In the genomic region with DNA sequence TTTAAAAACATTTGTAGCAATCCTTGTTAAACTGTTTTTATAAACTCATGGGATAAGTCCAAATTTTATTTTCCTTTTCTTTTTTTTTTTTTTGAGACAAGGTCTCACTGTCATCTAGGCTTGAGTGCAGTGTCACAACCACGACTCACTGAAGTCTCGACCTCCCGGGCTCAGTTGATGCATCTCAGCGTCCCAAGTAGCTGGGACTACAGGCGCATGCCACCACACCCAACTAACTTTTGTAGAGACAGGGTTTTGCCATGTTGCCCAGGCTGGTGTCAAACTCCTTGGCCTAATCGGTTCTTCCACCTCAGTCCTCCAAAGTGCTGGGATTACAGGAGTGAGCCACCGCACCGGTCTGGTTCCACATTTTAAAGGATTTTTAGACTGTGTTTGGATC, we compare ENCODE assay signal across 16 cellular contexts. TPM values are rescaled to one million over a fixed set of nuclear protein-coding genes. Genes with fewer than 3 reads are reported as not detected.
DNase-seq lines count a peak whose midpoint lies in the region; ATAC-seq and TF ChIP-seq lines count a peak whose summit lies in the region.
"Had no signal": no experiment of that assay in that cellular context is flagged by ENCODE, and none has a peak within 500 bp of the region (broad histone marks: within the 10 kb centered on the region; RNA-seq: fewer than 3 reads in every experiment).

No MANE protein-coding gene starts in this region.

- H3K9me3 Mint-ChIP-seq in CD8-positive, alpha-beta T cell, result no peaks in the 10 kb centered on the region
- H3K9me3 Mint-ChIP-seq in activated T-helper 17 cell treated with anti-CD3 and anti-CD28 coated beads, Interleukin-2, amount 50 U/mL, for 72 hours, result no peaks in the 10 kb centered on the region
- peaks cover 4% of the 10 kb centered on the region for H3K9me3 Mint-ChIP-seq in mesothelial cell of epicardium

- H3K36me3 Mint-ChIP-seq in CD8-positive, alpha-beta T cell, result peaks cover 41% of the 10 kb centered on the region
- peaks cover 98% of the 10 kb centered on the region for H3K36me3 Mint-ChIP-seq in activated T-helper 17 cell treated with anti-CD3 and anti-CD28 coated beads, Interleukin-2, amount 50 U/mL, for 72 hours (ENCODE audit: low read depth)
- H3K36me3 Mint-ChIP-seq in mesothelial cell of epicardium, result peaks cover 16% of the 10 kb centered on the region

- TF ChIP-seq CTCF in A673 (conservative IDR thresholded peaks at IDR 0.05; ENCODE audit: low read depth, low read length), result no peak
- no peak for TF ChIP-seq CTCF in CD8-positive, alpha-beta T cell (IDR thresholded peaks at IDR 0.05)
- no peak for TF ChIP-seq CTCF in mesothelial cell of epicardium (IDR thresholded peaks at IDR 0.05; ENCODE audit: unreplicated experiment)
- TF ChIP-seq CTCF in ascending aorta (IDR thresholded peaks at IDR 0.05), result no peak

- DNase-seq in A673 (ENCODE audit: low spot score) (no peak), mesothelial cell of epicardium (ENCODE audit: low spot score in 2 of 2, unreplicated experiment in 2 of 2) (no peak), NCI-H510A (lab: John Stamatoyannopoulos, UW) (no peak), ascending aorta (ENCODE audit: low spot score in 2 of 2) (no peak), NK-92 (lab: John Stamatoyannopoulos, UW; ENCODE audit: unreplicated experiment) (no peak), GM19240 (ENCODE audit: insufficient read length, low spot score) (no peak)
- no peak for DNase-seq in CD8-positive, alpha-beta T cell
- DNase-seq: activated CD4-positive, alpha-beta T cell treated with anti-CD3 and anti-CD28 coated beads, Interleukin-2, amount 50 U/mL, for 1 hour; anterior cingulate cortex; glutamatergic neuron; IMR-90; left lung; NCI-H187 treated with DMSO at 0.1 percent for 48 hours; ovary had no signal

- intact Hi-C loops in A673 (cut with micrococcal nuclease; ENCODE audit: unreplicated experiment), result no loop called here
- intact Hi-C loops in CD8-positive, alpha-beta T cell (cut with DNase I, micrococcal nuclease), result loop anchor here in 1 of 2 experiments (5.0 kb wide), 1 partner anchor 42 kb away; no protein-coding TSS in a partner anchor
- intact Hi-C loops in ascending aorta (cut with DNase I), result no loop called here

- peaks cover 82% of the 10 kb centered on the region for H3K4me1 Mint-ChIP-seq in CD8-positive, alpha-beta T cell (ENCODE audit: low read depth)
- H3K4me1 Mint-ChIP-seq in activated T-helper 17 cell treated with anti-CD3 and anti-CD28 coated beads, Interleukin-2, amount 50 U/mL, for 72 hours, result peaks cover 56% of the 10 kb centered on the region
- H3K4me1 Mint-ChIP-seq in mesothelial cell of epicardium, result peaks cover 50% of the 10 kb centered on the region

- H3K27ac ChIP-seq in A673 (ENCODE audit: low read depth, low read length, poor library complexity, severe bottlenecking), result peak overlapping the region; percentile 66
- H3K27ac ChIP-seq in CD8-positive, alpha-beta T cell (ENCODE audit: low read depth, low read length), result no peak overlapping the region
- no peak overlapping the region for H3K27ac ChIP-seq in ascending aorta
- H3K27ac ChIP-seq: C4-2B, left lung, ovary had no signal

- no peak for ATAC-seq in CD8-positive, alpha-beta T cell
- ATAC-seq in activated T-helper 17 cell treated with anti-CD3 and anti-CD28 coated beads, Interleukin-2, amount 50 U/mL, for 72 hours (replicated peaks), result no peak
- ATAC-seq: left lung had no signal

- H3K4me1 ChIP-seq in A673 (ENCODE audit: insufficient read depth, low read length, poor library complexity, severe bottlenecking) (peaks cover 20% of the 10 kb centered on the region), ascending aorta (peaks cover 15 to 50% of the 10 kb centered on the region in 2 donors)
- peaks cover 92% of the 10 kb centered on the region for H3K4me1 ChIP-seq in CD8-positive, alpha-beta T cell (ENCODE audit: insufficient read depth, low read length)

- POLR2A ChIA-PET in A673 (lab: Charles Lee; ENCODE audit: low non-redundant PET), result interaction anchor here (0.6 to 0.7 kb wide), 3 partner anchors 9 to 540 kb away, joined by 3 to 6 read pairs (median 3); no protein-coding TSS in a partner anchor
- POLR2A ChIA-PET in CD8-positive, alpha-beta T cell (lab: Charles Lee), result interaction anchor here (0.7 kb wide), 3 partner anchors 60 to 339 kb away, joined by 3 to 5 read pairs (median 3); no protein-coding TSS in a partner anchor

- H3K9me3 ChIP-seq in A673 (ENCODE audit: low read depth, low read length, poor library complexity, severe bottlenecking) (no peaks in the 10 kb centered on the region), ascending aorta (no peaks in the 10 kb centered on the region)
- H3K9me3 ChIP-seq in CD8-positive, alpha-beta T cell (ENCODE audit: low read length), result no peaks in the 10 kb centered on the region
- H3K9me3 ChIP-seq: left lung, ovary had no signal

- H3K27ac Mint-ChIP-seq in CD8-positive, alpha-beta T cell, result peak overlapping the region; percentile 0
- H3K27ac Mint-ChIP-seq in activated T-helper 17 cell treated with anti-CD3 and anti-CD28 coated beads, Interleukin-2, amount 50 U/mL, for 72 hours, result peak overlapping the region; percentile 42
- peak overlapping the region; percentile 21 for H3K27ac Mint-ChIP-seq in mesothelial cell of epicardium

- H3K27me3 ChIP-seq in A673 (replicated peaks; ENCODE audit: insufficient read depth, low read depth, low read length, poor library complexity) (no peaks in the 10 kb centered on the region), ascending aorta (no peaks in the 10 kb centered on the region)
- no peaks in the 10 kb centered on the region for H3K27me3 ChIP-seq in CD8-positive, alpha-beta T cell (ENCODE audit: insufficient read depth, low read length)
- H3K27me3 ChIP-seq: left lung, ovary had no signal

- H3K4me3 ChIP-seq in A673 (ENCODE audit: low read depth, low read length, poor library complexity, severe bottlenecking) (no peak overlapping the region), ascending aorta (peak overlapping the region in 1 of 2 donors; percentile 12)
- H3K4me3 ChIP-seq in CD8-positive, alpha-beta T cell (ENCODE audit: low read depth, low read length), result peak overlapping the region; percentile 17
- H3K4me3 ChIP-seq: left lung, ovary had no signal

- no TSS peak for BruUV-seq in A673 (replicated peaks; lab: Mats Ljungman, UMichigan)

- no peaks in the 10 kb centered on the region for H3K36me3 ChIP-seq in A673 (ENCODE audit: insufficient read depth, low read length, poor library complexity, severe bottlenecking)
- no peaks in the 10 kb centered on the region for H3K36me3 ChIP-seq in CD8-positive, alpha-beta T cell (ENCODE audit: insufficient read depth, low read length)
- H3K36me3 ChIP-seq in ascending aorta, result peaks cover 0 to 3% of the 10 kb centered on the region in 2 donors
- H3K36me3 ChIP-seq: ovary had no signal

- CTCF ChIA-PET in A673 (lab: Charles Lee), result no interaction called here
- CTCF ChIA-PET in CD8-positive, alpha-beta T cell (lab: Charles Lee), result interaction anchor here (1.5 kb wide), 2 partner anchors 262 to 264 kb away, joined by 4 to 7 read pairs; no protein-coding TSS in a partner anchor

- H3K27me3 Mint-ChIP-seq in CD8-positive, alpha-beta T cell (ENCODE audit: low read depth), result no peaks in the 10 kb centered on the region
- no peaks in the 10 kb centered on the region for H3K27me3 Mint-ChIP-seq in activated T-helper 17 cell treated with anti-CD3 and anti-CD28 coated beads, Interleukin-2, amount 50 U/mL, for 72 hours
- no peaks in the 10 kb centered on the region for H3K27me3 Mint-ChIP-seq in mesothelial cell of epicardium (ENCODE audit: low read depth)

- peak overlapping the region; percentile 35 for H3K4me3 Mint-ChIP-seq in CD8-positive, alpha-beta T cell
- H3K4me3 Mint-ChIP-seq in activated T-helper 17 cell treated with anti-CD3 and anti-CD28 coated beads, Interleukin-2, amount 50 U/mL, for 72 hours, result peak overlapping the region; percentile 44
- no peak overlapping the region for H3K4me3 Mint-ChIP-seq in mesothelial cell of epicardium

RNA-seq across cellular contexts. Expression of a gene that starts 9.8 kb away (rescaled TPM):
- total RNA-seq in A673 (2021) (134 and 148 TPM in 2 replicates), mesothelial cell of epicardium (107 to 114 TPM (median 110 TPM) in 3 replicates), ascending aorta (140 TPM)
- 100 to 1,000 TPM; 299 TPM for total RNA-seq in CD8-positive, alpha-beta T cell
- total RNA-seq in activated T-helper 17 cell treated with anti-CD3 and anti-CD28 coated beads, Interleukin-2, amount 50 U/mL, for 72 hours, result 100 to 1,000 TPM; 158 to 238 TPM
